Comparison of ENCODE assay signal across 8 cellular contexts in the genomic region with DNA sequence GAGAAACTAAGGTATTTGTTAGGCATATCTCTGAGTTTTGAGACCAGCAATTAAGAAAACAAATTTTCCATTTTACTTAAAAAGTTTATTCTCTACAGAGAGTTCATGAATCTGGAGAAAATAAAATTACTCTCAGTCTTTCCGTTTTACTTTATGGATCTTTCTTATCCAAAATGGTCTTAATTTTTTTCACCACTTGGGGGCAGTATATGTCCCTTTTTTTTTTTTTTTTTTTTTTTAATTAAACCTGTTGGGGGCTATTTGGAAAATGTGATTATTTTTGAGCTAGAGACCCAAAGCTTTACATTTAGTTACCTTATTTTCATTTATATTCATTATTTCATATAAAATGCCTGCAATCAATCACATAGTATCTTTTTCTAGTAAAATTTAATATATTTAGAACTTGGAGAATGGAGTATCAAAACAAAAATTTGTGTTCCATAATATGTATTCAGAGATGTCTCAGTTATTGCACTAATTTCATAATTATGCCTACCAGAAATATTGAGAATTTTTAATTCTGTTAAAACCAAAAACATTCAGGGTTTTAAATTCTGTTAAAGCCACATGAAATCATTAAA. TPM values are rescaled to one million over a fixed set of nuclear protein-coding genes. Genes with fewer than 3 reads are reported as not detected.
A peak's percentile ranks its signal among the peaks of the same experiment; 100 is the strongest.
DNase-seq lines count a peak whose midpoint lies in the region; ATAC-seq and TF ChIP-seq lines count a peak whose summit lies in the region.

No MANE protein-coding gene starts in this region.

- H3K4me1 ChIP-seq in cardiac muscle cell (ENCODE audit: low read depth) (no peaks in the 10 kb centered on the region), upper lobe of right lung (peaks cover 3% of the 10 kb centered on the region)

- no peaks in the 10 kb centered on the region for H3K36me3 ChIP-seq in cardiac muscle cell
- H3K36me3 ChIP-seq in upper lobe of right lung: peaks cover 9% of the 10 kb centered on the region

- DNase-seq in cardiac muscle cell (ENCODE audit: low read depth in 1 of 2, low spot score in 1 of 2): peak; percentile 13 to 28
- DNase-seq in left cardiac atrium: no peak
- DNase-seq in RPMI7951 (ENCODE audit: low read depth): peak; percentile 24
- DNase-seq in germinal center (ENCODE audit: low spot score): peak; percentile 14
- no peak for DNase-seq in upper lobe of right lung
- DNase-seq in activated CD4-positive, alpha-beta T cell treated with anti-CD3 and anti-CD28 coated beads, Interleukin-2, amount 50 U/mL, for 4 hours: no peak
- no peak for DNase-seq in activated CD8-positive, alpha-beta memory T cell treated with anti-CD3 and anti-CD28 coated beads, Interleukin-2, amount 50 U/mL, for 4 hours

- peak overlapping the region; percentile 48 for H3K27ac ChIP-seq in cardiac muscle cell
- H3K27ac ChIP-seq in upper lobe of right lung: no peak overlapping the region

- intact Hi-C loops in left cardiac atrium (cut with DNase I) (loop anchor here in 1 of 2 donors (10.0 kb wide), 1 partner anchor 896 kb away; no protein-coding TSS in a partner anchor), upper lobe of right lung (cut with DNase I) (no loop called here)

- no peak for ATAC-seq in left cardiac atrium
- no peak for ATAC-seq in upper lobe of right lung
- no peak for ATAC-seq in HG02759 (IDR thresholded peaks at IDR 0.05; ENCODE audit: unreplicated experiment)

- H3K27me3 ChIP-seq in cardiac muscle cell (no peaks in the 10 kb centered on the region), upper lobe of right lung (no peaks in the 10 kb centered on the region)

- no peak overlapping the region for H3K4me3 ChIP-seq in cardiac muscle cell
- H3K4me3 ChIP-seq in upper lobe of right lung: no peak overlapping the region

- peak; percentile 51 for TF ChIP-seq CTCF in cardiac muscle cell (IDR thresholded peaks at IDR 0.05; ENCODE audit: low read depth, low read length)
- TF ChIP-seq CTCF in upper lobe of right lung (IDR thresholded peaks at IDR 0.05): peak; percentile 68

- no peaks in the 10 kb centered on the region for H3K9me3 ChIP-seq in cardiac muscle cell (ENCODE audit: low read depth)
- no peaks in the 10 kb centered on the region for H3K9me3 ChIP-seq in upper lobe of right lung

RNA-seq across cellular contexts. Expression of gene PIBF1, which starts 27.1 kb away (rescaled TPM):
- total RNA-seq in cardiac muscle cell (7.7 and 19.2 TPM in 2 replicates), left cardiac atrium (10 to 100 TPM; 12.2 to 13.5 TPM), upper lobe of right lung (28.3 TPM)
- polyA plus RNA-seq in cardiac muscle cell: 16.4 and 24.7 TPM in 2 replicates
- total RNA-seq in RPMI7951 (2014; rRNA removed; shearing (Covaris generic)): 19.3 and 20.4 TPM in 2 replicates

RNA-seq across cellular contexts. Expression of gene DIS3, which starts 27.3 kb away (rescaled TPM):
- total RNA-seq in cardiac muscle cell: 19.4 and 23.3 TPM in 2 replicates
- 15.3 and 17.0 TPM in 2 replicates for polyA plus RNA-seq in cardiac muscle cell
- total RNA-seq in left cardiac atrium: 10 to 100 TPM; 14.3 to 18.6 TPM
- total RNA-seq in RPMI7951 (2014; rRNA removed; shearing (Covaris generic)): 27.0 and 32.0 TPM in 2 replicates
- 30.2 TPM for total RNA-seq in upper lobe of right lung

Comparison
In these comparisons a context has a peak if more than half of its experiments do, and no peak if none do; other contexts are left out.
1. DNase-seq: peak in cardiac muscle cell (2 of 2), RPMI7951 (single experiment) and germinal center (single experiment); none in left cardiac atrium (single experiment), upper lobe of right lung (single experiment), activated CD4-positive, alpha-beta T cell treated with anti-CD3 and anti-CD28 coated beads, Interleukin-2, amount 50 U/mL, for 4 hours (0 of 2) and activated CD8-positive, alpha-beta memory T cell treated with anti-CD3 and anti-CD28 coated beads, Interleukin-2, amount 50 U/mL, for 4 hours (single experiment).